8 cellular contexts compared by ENCODE assay signal in the genomic region with DNA sequence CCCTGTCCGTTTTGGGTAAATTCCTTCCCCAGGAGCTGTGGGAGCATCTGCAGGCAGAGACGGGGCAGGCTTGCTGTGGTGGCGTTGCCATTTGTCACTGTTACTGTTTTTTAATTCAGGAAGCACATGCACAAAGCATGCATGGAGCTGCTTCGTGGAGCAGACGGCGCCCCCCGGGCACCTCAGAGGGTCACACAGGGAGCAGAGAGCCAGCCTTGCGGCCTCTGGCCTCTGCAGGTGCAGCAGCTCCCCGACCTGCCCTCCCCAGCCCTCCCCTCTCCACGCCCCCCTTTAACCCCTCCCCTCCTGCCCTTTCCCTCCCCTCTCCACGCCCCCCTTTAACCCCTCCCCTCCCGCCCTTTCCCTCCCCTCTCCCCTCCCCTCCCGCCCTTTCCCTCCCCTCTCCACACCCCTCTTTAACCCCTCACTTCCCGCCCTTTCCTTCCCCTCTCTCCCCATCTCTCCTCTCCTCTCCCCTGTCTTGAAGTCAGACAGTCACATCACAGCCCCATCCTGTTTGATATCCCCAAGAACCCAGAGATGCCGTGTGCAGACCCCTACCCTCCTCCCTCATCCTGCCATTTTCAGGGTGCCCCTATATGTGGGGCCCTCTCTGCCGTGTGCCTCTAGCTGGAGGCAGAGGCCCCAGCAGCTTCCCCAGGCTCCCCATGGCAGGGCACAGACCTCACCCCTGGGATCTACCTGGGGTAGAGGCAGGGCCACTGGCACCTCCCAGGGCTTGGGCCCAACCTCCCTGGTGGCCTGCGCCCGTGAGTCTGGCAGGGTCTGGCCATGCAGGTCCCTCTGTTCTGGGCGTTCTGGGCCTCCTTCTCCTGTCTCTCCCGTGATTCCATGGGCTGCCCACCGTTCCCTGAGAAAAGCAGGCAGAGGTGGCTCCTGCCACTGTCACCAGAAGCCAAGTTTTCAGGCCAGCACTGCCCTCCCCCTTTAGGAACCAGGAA. TPM values are rescaled to one million over a fixed set of nuclear protein-coding genes. Genes with fewer than 3 reads are reported as not detected.
DNase-seq lines count a peak whose midpoint lies in the region; ATAC-seq, FAIRE-seq and TF ChIP-seq lines count a peak whose summit lies in the region.

No MANE protein-coding gene starts in this region.

- SMC1A ChIA-PET in GM12878 (lab: Charles Lee; ENCODE audit: uncharacterized antibody, unreplicated experiment), result no interaction called here

- no peak for TF ChIP-seq EP300 in GM12878 (IDR thresholded peaks at IDR 0.05; ENCODE audit: borderline replicate concordance in 1 of 2, control insufficient read depth in 1 of 2, low read depth in 2 of 2, low read length in 2 of 2)

- peaks cover 6% of the 10 kb centered on the region for H3K4me1 ChIP-seq in GM12878 (ENCODE audit: control insufficient read depth, insufficient read depth, low read length)
- peaks cover 0 to 26% of the 10 kb centered on the region in 2 donors for H3K4me1 ChIP-seq in kidney (ENCODE audit: control insufficient read depth in 1 of 2, insufficient read depth in 1 of 2, low read depth in 1 of 2, low read length in 2 of 2)

- H3K79me2 ChIP-seq in GM12878 (ENCODE audit: control insufficient read depth, insufficient read depth, low read length), result no peaks in the 10 kb centered on the region

- no peaks in the 10 kb centered on the region; a peak in 1 of 4 replicates for H3K27me3 ChIP-seq in GM12878 (replicated peaks in 1 of 2; ENCODE audit: control insufficient read depth in 2 of 2, insufficient read depth in 2 of 2, low read length in 1 of 2)

- no peaks in the 10 kb centered on the region for H4K20me1 ChIP-seq in GM12878 (ENCODE audit: control insufficient read depth, insufficient read depth)

- no peak for TF ChIP-seq CTCF in GM12878 (IDR thresholded peaks at IDR 0.05 in 2 of 3, conservative IDR thresholded peaks at IDR 0.05 in 1 of 3; ENCODE audit: control insufficient read depth in 2 of 3, extremely low read depth in 1 of 3, insufficient read depth in 1 of 3, low read depth in 3 of 3, low read length in 3 of 3)
- TF ChIP-seq CTCF in kidney (IDR thresholded peaks at IDR 0.05; ENCODE audit: borderline replicate concordance, extremely low read depth, insufficient read depth), result no peak

- H3K4me2 ChIP-seq in GM12878 (ENCODE audit: control insufficient read depth, insufficient read depth), result no peak overlapping the region

- intact Hi-C loops in GM12878 (cut with micrococcal nuclease; ENCODE audit: unreplicated experiment) (no loop called here), kidney (cut with DNase I) (no loop called here)

- no TSS peak for BruUV-seq in GM12878 (replicated peaks; lab: Mats Ljungman, UMichigan)

- H2AFZ ChIP-seq in GM12878 (ENCODE audit: control insufficient read depth, low read depth, low read length), result no peak overlapping the region

- POLR2A ChIA-PET in GM12878 (lab: Charles Lee), result no interaction called here

- no peaks in the 10 kb centered on the region for H3K36me3 ChIP-seq in GM12878 (ENCODE audit: control insufficient read depth in 2 of 2, insufficient read depth in 2 of 2, low read length in 1 of 2)
- no peaks in the 10 kb centered on the region for H3K36me3 ChIP-seq in kidney (ENCODE audit: control insufficient read depth in 1 of 2, insufficient read depth in 2 of 2, low read length in 2 of 2)

- TF ChIP-seq RAD21 in GM12878 (IDR thresholded peaks at IDR 0.05; ENCODE audit: insufficient read depth, low read depth, low read length), result no peak

- DNase-seq in ACHN (peak; percentile 47), H54 (ENCODE audit: insufficient read length, low spot score) (peak; percentile 63), SKM-1 (lab: John Stamatoyannopoulos, UW; ENCODE audit: unreplicated experiment) (peak; percentile 51), GM12878 (ENCODE audit: low read depth, low spot score) (no peak), kidney (peak; percentile 89)
- DNase-seq in stimulated activated naive CD8-positive, alpha-beta T cell treated with anti-CD3 and anti-CD28 coated beads, Interleukin-15, Interleukin-2, amounts not matched to agents 100 U/mL and 50 U/mL, for 24 hours, result peak; percentile 56

- CTCF ChIA-PET in GM12878 (lab: Yijun Ruan, JAX), result no interaction called here

- RAD21 ChIA-PET in GM12878 (lab: Charles Lee; ENCODE audit: unreplicated experiment), result interaction anchor here (0.6 kb wide), 1 partner anchor 98 kb away, joined by 3 read pairs; no protein-coding TSS in a partner anchor

- ATAC-seq in GM12878, result peak; percentile 31
- no peak for ATAC-seq in stimulated activated naive CD8-positive, alpha-beta T cell treated with anti-CD3 and anti-CD28 coated beads, Interleukin-15, Interleukin-2, amounts not matched to agents 100 U/mL and 50 U/mL, for 24 hours
- ATAC-seq in HG02759 (IDR thresholded peaks at IDR 0.05; ENCODE audit: unreplicated experiment), result no peak
- no peak for ATAC-seq in GM18909 (IDR thresholded peaks at IDR 0.05; ENCODE audit: poor library complexity, unreplicated experiment)

- in situ Hi-C loops in ACHN (cut with HindIII; ENCODE audit: low pct_ligation_motif_present, low pct_unique_long_range_greater_than_20kb, low sequenced_read_pairs) (no loop called here), GM12878 (cut with MboI) (no loop called here)

- H3K9ac ChIP-seq in GM12878 (ENCODE audit: control insufficient read depth, insufficient read depth, low read length) (no peak overlapping the region), kidney (ENCODE audit: low read length in 2 of 2) (no peak overlapping the region)

- H3K4me3 ChIP-seq in GM12878 (no peak overlapping the region), kidney (ENCODE audit: low read length in 2 of 2) (no peak overlapping the region)

- FAIRE-seq in H54 (lab: Jason Lieb, UNC), result no peak
- peak; percentile 13 for FAIRE-seq in GM12878 (lab: Jason Lieb, UNC)
- no peak for FAIRE-seq in kidney (lab: Jason Lieb, UNC)

- H3K27ac ChIP-seq in GM12878 (ENCODE audit: control insufficient read depth, insufficient read depth), result no peak overlapping the region
- H3K27ac ChIP-seq in kidney (ENCODE audit: low read depth in 2 of 2, low read length in 2 of 2), result peak overlapping the region; percentile 22 to 48

- H3K9me3 ChIP-seq in GM12878 (replicated peaks; ENCODE audit: control insufficient read depth, insufficient read depth, low read length) (no peaks in the 10 kb centered on the region), kidney (ENCODE audit: control insufficient read depth in 1 of 2, low read length in 2 of 2) (no peaks in the 10 kb centered on the region)

- TF ChIP-seq POLR2A in H54 (IDR thresholded peaks at IDR 0.05; ENCODE audit: low read depth, low read length) (no peak), GM12878 (IDR thresholded peaks at IDR 0.05; ENCODE audit: low read depth, low read length) (no peak)

- WGBS in GM12878 (ENCODE audit: insufficient coverage, insufficient replicate concordance, low lambda C conversion rate, missing lambda C conversion rate), result 36% methylated on average over 15 of the region's 21 CpGs

TF ChIP-seq in GM12878, 131 proteins besides CTCF, POLR2A, EP300 and RAD21 (continues in another document):
- TF ChIP-seq, protein P1, sequence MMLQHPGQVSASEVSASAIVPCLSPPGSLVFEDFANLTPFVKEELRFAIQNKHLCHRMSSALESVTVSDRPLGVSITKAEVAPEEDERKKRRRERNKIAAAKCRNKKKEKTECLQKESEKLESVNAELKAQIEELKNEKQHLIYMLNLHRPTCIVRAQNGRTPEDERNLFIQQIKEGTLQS (IDR thresholded peaks at IDR 0.05; ENCODE audit: borderline replicate concordance, extremely low read depth, low read depth, low read length), result no peak
- no peak for TF ChIP-seq RFX5 (IDR thresholded peaks at IDR 0.05; ENCODE audit: low read depth, low read length)
- TF ChIP-seq CBX5 (IDR thresholded peaks at IDR 0.05; ENCODE audit: low read depth), result no peak
- TF ChIP-seq SIX5 (IDR thresholded peaks at IDR 0.05; ENCODE audit: low read depth, low read length, severe bottlenecking), result no peak
- no peak for TF ChIP-seq EGR1 (IDR thresholded peaks at IDR 0.05; ENCODE audit: borderline replicate concordance in 1 of 2, low read depth in 2 of 2, low read length in 2 of 2)
- TF ChIP-seq, protein P2, sequence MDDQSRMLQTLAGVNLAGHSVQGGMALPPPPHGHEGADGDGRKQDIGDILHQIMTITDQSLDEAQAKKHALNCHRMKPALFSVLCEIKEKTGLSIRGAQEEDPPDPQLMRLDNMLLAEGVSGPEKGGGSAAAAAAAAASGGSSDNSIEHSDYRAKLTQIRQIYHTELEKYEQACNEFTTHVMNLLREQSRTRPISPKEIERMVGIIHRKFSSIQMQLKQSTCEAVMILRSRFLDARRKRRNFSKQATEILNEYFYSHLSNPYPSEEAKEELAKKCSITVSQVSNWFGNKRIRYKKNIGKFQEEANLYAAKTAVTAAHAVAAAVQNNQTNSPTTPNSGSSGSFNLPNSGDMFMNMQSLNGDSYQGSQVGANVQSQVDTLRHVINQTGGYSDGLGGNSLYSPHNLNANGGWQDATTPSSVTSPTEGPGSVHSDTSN (IDR thresholded peaks at IDR 0.05; ENCODE audit: insufficient replicate concordance, low read depth, low read length), result no peak
- TF ChIP-seq ZNF622 (IDR thresholded peaks at IDR 0.05), result no peak

RNA-seq across cellular contexts. Expression of a gene that starts 29.6 kb away (rescaled TPM):
- 23.5 and 31.3 TPM in 2 replicates for total RNA-seq in GM12878 (2013; cell fraction: nucleolus; rRNA removed)
- 45.4 and 48.0 TPM in 2 replicates for total RNA-seq in GM12878 (2014; rRNA removed)
- 27.6 and 30.9 TPM in 2 replicates for total RNA-seq in GM12878 (2014; rRNA removed; fragmentation: Illumina TruSeq; extraction: Trizol)
- 38.2 and 40.1 TPM in 2 replicates for total RNA-seq in GM12878 (2021)
- 15.4 TPM for polyA plus RNA-seq in GM12878 (2011; ENCODE audit: low read depth)
- polyA plus RNA-seq in GM12878 (2011; rRNA removed), result 45.4 and 53.5 TPM in 2 replicates
- 56.9 and 65.7 TPM in 2 replicates for polyA plus RNA-seq in GM12878 (2011; cell fraction: cytosol; rRNA removed)
- polyA plus RNA-seq in GM12878 (2011; cell fraction: nucleus; rRNA removed), result 72.7 and 77.7 TPM in 2 replicates
- polyA plus RNA-seq in GM12878 (2012), result 20.3 and 23.9 TPM in 2 replicates
- polyA plus RNA-seq in GM12878 (2014; fragmentation: Illumina TruSeq; extraction: Trizol), result 10.0 and 25.3 TPM in 2 replicates
- 10 to 100 TPM; 16.7 to 20.7 TPM for polyA plus RNA-seq in GM12878 (2014; fragmentation: Nextera tagmentation; extraction: Ambion mirVana)
- polyA plus RNA-seq in GM12878 (2014; rRNA removed), result 54.6 and 57.6 TPM in 2 replicates
- polyA plus RNA-seq in GM12878 (2016; fragmentation: Nextera tagmentation; extraction: Ambion mirVana), result 10 to 100 TPM; 36.9 to 41.1 TPM
- polyA minus RNA-seq in GM12878 (2011; rRNA and poly(A)+ RNA removed), result 29.6 and 34.0 TPM in 2 replicates
- 6.1 and 13.5 TPM in 2 replicates for polyA minus RNA-seq in GM12878 (2011; cell fraction: cytosol; rRNA and poly(A)+ RNA removed)
- 8.5 and 12.7 TPM in 2 replicates for polyA minus RNA-seq in GM12878 (2011; cell fraction: nucleus; rRNA and poly(A)+ RNA removed)
- 40.2 TPM for total RNA-seq in kidney
- polyA plus RNA-seq in kidney (ENCODE audit: insufficient read depth, low read depth, low replicate concordance), result 52.6 TPM
